ENCODE assay signal across 1 cellular context in the genomic region with DNA sequence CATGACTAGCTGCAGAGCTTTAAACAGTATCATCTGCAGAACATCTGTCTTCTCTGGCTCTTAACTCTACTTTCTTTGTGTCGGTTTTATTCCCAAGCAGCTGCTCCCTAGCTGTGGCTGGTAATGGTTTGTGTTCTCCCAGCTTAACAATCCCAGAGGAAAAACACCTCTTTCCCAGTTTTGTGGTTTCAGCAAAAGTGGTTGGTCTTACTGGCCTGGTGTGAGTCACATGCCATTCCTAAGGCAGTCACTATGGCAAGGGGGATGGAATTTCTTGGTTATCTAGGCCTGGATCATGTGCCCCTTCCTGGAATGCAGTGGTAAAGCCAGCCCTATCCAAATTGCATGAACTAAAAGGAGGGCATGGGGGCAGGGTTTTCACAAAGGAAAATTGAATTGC.
TF ChIP-seq lines count a peak whose summit lies in the region.

No MANE protein-coding gene starts in this region.

TF ChIP-seq in GM23338, 12 proteins besides CTCF, POLR2A, EP300 and RAD21 (continued from another document):
- TF ChIP-seq, protein P1, sequence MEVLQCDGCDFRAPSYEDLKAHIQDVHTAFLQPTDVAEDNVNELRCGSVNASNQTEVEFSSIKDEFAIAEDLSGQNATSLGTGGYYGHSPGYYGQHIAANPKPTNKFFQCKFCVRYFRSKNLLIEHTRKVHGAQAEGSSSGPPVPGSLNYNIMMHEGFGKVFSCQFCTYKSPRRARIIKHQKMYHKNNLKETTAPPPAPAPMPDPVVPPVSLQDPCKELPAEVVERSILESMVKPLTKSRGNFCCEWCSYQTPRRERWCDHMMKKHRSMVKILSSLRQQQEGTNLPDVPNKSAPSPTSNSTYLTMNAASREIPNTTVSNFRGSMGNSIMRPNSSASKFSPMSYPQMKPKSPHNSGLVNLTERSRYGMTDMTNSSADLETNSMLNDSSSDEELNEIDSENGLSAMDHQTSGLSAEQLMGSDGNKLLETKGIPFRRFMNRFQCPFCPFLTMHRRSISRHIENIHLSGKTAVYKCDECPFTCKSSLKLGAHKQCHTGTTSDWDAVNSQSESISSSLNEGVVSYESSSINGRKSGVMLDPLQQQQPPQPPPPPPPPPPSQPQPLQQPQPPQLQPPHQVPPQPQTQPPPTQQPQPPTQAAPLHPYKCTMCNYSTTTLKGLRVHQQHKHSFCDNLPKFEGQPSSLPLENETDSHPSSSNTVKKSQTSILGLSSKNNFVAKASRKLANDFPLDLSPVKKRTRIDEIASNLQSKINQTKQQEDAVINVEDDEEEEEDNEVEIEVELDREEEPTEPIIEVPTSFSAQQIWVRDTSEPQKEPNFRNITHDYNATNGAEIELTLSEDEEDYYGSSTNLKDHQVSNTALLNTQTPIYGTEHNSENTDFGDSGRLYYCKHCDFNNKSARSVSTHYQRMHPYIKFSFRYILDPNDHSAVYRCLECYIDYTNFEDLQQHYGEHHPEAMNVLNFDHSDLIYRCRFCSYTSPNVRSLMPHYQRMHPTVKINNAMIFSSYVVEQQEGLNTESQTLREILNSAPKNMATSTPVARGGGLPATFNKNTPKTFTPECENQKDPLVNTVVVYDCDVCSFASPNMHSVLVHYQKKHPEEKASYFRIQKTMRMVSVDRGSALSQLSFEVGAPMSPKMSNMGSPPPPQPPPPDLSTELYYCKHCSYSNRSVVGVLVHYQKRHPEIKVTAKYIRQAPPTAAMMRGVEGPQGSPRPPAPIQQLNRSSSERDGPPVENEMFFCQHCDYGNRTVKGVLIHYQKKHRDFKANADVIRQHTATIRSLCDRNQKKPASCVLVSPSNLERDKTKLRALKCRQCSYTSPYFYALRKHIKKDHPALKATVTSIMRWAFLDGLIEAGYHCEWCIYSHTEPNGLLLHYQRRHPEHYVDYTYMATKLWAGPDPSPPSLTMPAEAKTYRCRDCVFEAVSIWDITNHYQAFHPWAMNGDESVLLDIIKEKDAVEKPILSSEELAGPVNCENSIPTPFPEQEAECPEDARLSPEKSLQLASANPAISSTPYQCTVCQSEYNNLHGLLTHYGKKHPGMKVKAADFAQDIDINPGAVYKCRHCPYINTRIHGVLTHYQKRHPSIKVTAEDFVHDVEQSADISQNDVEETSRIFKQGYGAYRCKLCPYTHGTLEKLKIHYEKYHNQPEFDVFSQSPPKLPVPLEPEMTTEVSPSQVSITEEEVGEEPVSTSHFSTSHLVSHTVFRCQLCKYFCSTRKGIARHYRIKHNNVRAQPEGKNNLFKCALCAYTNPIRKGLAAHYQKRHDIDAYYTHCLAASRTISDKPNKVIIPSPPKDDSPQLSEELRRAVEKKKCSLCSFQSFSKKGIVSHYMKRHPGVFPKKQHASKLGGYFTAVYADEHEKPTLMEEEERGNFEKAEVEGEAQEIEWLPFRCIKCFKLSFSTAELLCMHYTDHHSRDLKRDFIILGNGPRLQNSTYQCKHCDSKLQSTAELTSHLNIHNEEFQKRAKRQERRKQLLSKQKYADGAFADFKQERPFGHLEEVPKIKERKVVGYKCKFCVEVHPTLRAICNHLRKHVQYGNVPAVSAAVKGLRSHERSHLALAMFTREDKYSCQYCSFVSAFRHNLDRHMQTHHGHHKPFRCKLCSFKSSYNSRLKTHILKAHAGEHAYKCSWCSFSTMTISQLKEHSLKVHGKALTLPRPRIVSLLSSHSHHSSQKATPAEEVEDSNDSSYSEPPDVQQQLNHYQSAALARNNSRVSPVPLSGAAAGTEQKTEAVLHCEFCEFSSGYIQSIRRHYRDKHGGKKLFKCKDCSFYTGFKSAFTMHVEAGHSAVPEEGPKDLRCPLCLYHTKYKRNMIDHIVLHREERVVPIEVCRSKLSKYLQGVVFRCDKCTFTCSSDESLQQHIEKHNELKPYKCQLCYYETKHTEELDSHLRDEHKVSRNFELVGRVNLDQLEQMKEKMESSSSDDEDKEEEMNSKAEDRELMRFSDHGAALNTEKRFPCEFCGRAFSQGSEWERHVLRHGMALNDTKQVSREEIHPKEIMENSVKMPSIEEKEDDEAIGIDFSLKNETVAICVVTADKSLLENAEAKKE (CRISPR knock-in tag; IDR thresholded peaks at IDR 0.05), result no peak
- TF ChIP-seq REST (IDR thresholded peaks at IDR 0.05; ENCODE audit: unreplicated experiment), result no peak
- TF ChIP-seq CREB1 (CRISPR knock-in tag; IDR thresholded peaks at IDR 0.05; ENCODE audit: low read depth), result no peak
